8 cellular contexts compared by ENCODE assay signal in genomic region chr12:26830783-26831601, GRCh38. TPM values are rescaled to one million over a fixed set of nuclear protein-coding genes. Genes with fewer than 3 reads are reported as not detected.
A peak's percentile ranks its signal among the peaks of the same experiment; 100 is the strongest.
DNase-seq lines count a peak whose midpoint lies in the region; ATAC-seq and TF ChIP-seq lines count a peak whose summit lies in the region.

No MANE protein-coding gene starts in this region.

- no peaks in the 10 kb centered on the region for H3K9me3 Mint-ChIP-seq in activated T-helper 17 cell treated with anti-CD3 and anti-CD28 coated beads, Interleukin-2, amount 50 U/mL, for 72 hours
- H3K9me3 Mint-ChIP-seq in immature natural killer cell, result no peaks in the 10 kb centered on the region

- 75 to 85% methylated on average over 14 of the region's 14 CpGs for WGBS in heart right ventricle, 2 donors
- 48% methylated on average over 14 of the region's 14 CpGs for WGBS in thymus

- intact Hi-C loops in heart right ventricle (cut with DNase I) (loop anchor here in 7 of 10 donors (5.0 to 10.0 kb wide), 5 partner anchors 54 to 184 kb away; partner anchors contain the start of gene TM7SF3 (in 1 of the 7)), left ventricle myocardium superior (cut with micrococcal nuclease) (no loop called here), left colon (cut with DNase I, micrococcal nuclease) (no loop called here)

- no peak overlapping the region for H3K27ac ChIP-seq in heart right ventricle
- H3K27ac ChIP-seq in thymus (ENCODE audit: low read depth), result peak overlapping the region; percentile 71

- H3K27ac Mint-ChIP-seq in activated T-helper 17 cell treated with anti-CD3 and anti-CD28 coated beads, Interleukin-2, amount 50 U/mL, for 72 hours, result peak overlapping the region; percentile 1
- peak overlapping the region in 5 of 6 donors; percentile 20 to 85 (median 78) for H3K27ac Mint-ChIP-seq in immature natural killer cell

- H3K27me3 ChIP-seq in heart right ventricle, result no peaks in the 10 kb centered on the region
- no peaks in the 10 kb centered on the region for H3K27me3 ChIP-seq in thymus (ENCODE audit: control insufficient read depth, insufficient read depth)

- peaks cover 27% of the 10 kb centered on the region for H3K4me1 Mint-ChIP-seq in activated T-helper 17 cell treated with anti-CD3 and anti-CD28 coated beads, Interleukin-2, amount 50 U/mL, for 72 hours
- H3K4me1 Mint-ChIP-seq in immature natural killer cell, result peaks cover 44 to 75% of the 10 kb centered on the region in 2 donors

- peak overlapping the region; percentile 96 for H3K4me3 Mint-ChIP-seq in activated T-helper 17 cell treated with anti-CD3 and anti-CD28 coated beads, Interleukin-2, amount 50 U/mL, for 72 hours
- peak overlapping the region; percentile 51 to 61 (median 59) for H3K4me3 Mint-ChIP-seq in immature natural killer cell

- peaks cover 12% of the 10 kb centered on the region for H3K36me3 Mint-ChIP-seq in activated T-helper 17 cell treated with anti-CD3 and anti-CD28 coated beads, Interleukin-2, amount 50 U/mL, for 72 hours (ENCODE audit: low read depth)
- no peaks in the 10 kb centered on the region for H3K36me3 Mint-ChIP-seq in immature natural killer cell

- DNase-seq in heart right ventricle (no peak), left ventricle myocardium superior (no peak), immature natural killer cell (no peak), SHP77 treated with DMSO at 0.1 percent for 48 hours (lab: John Stamatoyannopoulos, UW) (no peak), left colon (no peak), NCI-H1092 treated with DMSO at 0.1 percent for 48 hours (lab: John Stamatoyannopoulos, UW) (no peak)

- H3K27me3 Mint-ChIP-seq in activated T-helper 17 cell treated with anti-CD3 and anti-CD28 coated beads, Interleukin-2, amount 50 U/mL, for 72 hours, result no peaks in the 10 kb centered on the region
- H3K27me3 Mint-ChIP-seq in immature natural killer cell (ENCODE audit: low read depth in 3 of 3), result peaks cover 6 to 10% (median 9%) of the 10 kb centered on the region in 3 donors

- ATAC-seq in heart right ventricle (no peak), left ventricle myocardium superior (no peak), left colon (no peak)
- ATAC-seq in activated T-helper 17 cell treated with anti-CD3 and anti-CD28 coated beads, Interleukin-2, amount 50 U/mL, for 72 hours (replicated peaks), result no peak

- H3K4me3 ChIP-seq in heart right ventricle, result peak overlapping the region in 6 of 10 donors; percentile 9 to 99 (median 74)
- H3K4me3 ChIP-seq in thymus (ENCODE audit: low read length), result peak overlapping the region; percentile 60

- H3K9me3 ChIP-seq in heart right ventricle, result no peaks in the 10 kb centered on the region
- no peaks in the 10 kb centered on the region for H3K9me3 ChIP-seq in thymus (ENCODE audit: control insufficient read depth)

- H3K36me3 ChIP-seq in heart right ventricle (no peaks in the 10 kb centered on the region), thymus (ENCODE audit: control insufficient read depth, insufficient read depth) (no peaks in the 10 kb centered on the region)

- no peak for TF ChIP-seq CTCF in heart right ventricle (IDR thresholded peaks at IDR 0.05)

- H3K4me1 ChIP-seq in heart right ventricle, result peaks cover 0 to 39% (median 25%) of the 10 kb centered on the region in 9 donors
- peaks cover 27% of the 10 kb centered on the region for H3K4me1 ChIP-seq in thymus (ENCODE audit: control insufficient read depth, insufficient read depth, low read length)

RNA-seq across cellular contexts. Expression of gene ITPR2, which starts 2.0 kb away (rescaled TPM):
- total RNA-seq in heart right ventricle (10 to 100 TPM in 9 of 10 donors, 1 to 10 TPM in 1; 9.1 to 18.9 (median 14.8) TPM), left ventricle myocardium superior (10.5 TPM), left colon (10 to 100 TPM; 31.3 to 31.7 TPM)
- polyA plus RNA-seq in heart right ventricle (1 to 10 TPM; 2.0 to 4.9 TPM), immature natural killer cell (10 to 100 TPM in 1 of 3 donors, 1 to 10 TPM in 2; 7.2 to 23.4 (median 7.4) TPM), thymus (8.8 TPM)
- total RNA-seq in activated T-helper 17 cell treated with anti-CD3 and anti-CD28 coated beads, Interleukin-2, amount 50 U/mL, for 72 hours, result 10 to 100 TPM; 37.1 to 48.2 TPM

Comparison
In these comparisons a context has a peak if more than half of its experiments do, and no peak if none do; other contexts are left out.
1. intact Hi-C loops: an anchor here in heart right ventricle (5.0 to 10.0 kb wide); none called in left ventricle myocardium superior and left colon.